In genomic region chr14:69726761-69727511, GRCh38 we compare ENCODE assay signal across 1 cellular context.
TF ChIP-seq lines count a peak whose summit lies in the region.

No MANE protein-coding gene starts in this region.

TF ChIP-seq in H1, 55 proteins besides CTCF, POLR2A, EP300 and RAD21 (continued from another document):
- no peak for TF ChIP-seq CHD1 (IDR thresholded peaks at IDR 0.05; ENCODE audit: low read depth, low read length)
- TF ChIP-seq HDAC2 (IDR thresholded peaks at IDR 0.05; ENCODE audit: borderline replicate concordance in 1 of 2, low read depth in 2 of 2, low read length in 2 of 2): no peak; a peak in 1 of 4 replicates
- TF ChIP-seq POU5F1 (IDR thresholded peaks at IDR 0.05; ENCODE audit: low read depth, low read length): 0 out of 2 replicates have a peak, but pooled peaks have one; percentile 12
- TF ChIP-seq USF2 (IDR thresholded peaks at IDR 0.05; ENCODE audit: low read length): no peak
- TF ChIP-seq BCL11A (IDR thresholded peaks at IDR 0.05; ENCODE audit: low read depth in 2 of 2, low read length in 2 of 2): no peak
- TF ChIP-seq SP4 (IDR thresholded peaks at IDR 0.05; ENCODE audit: low read length): no peak
- peak; percentile 93 for TF ChIP-seq MAX (IDR thresholded peaks at IDR 0.05)
- TF ChIP-seq E2F6 (IDR thresholded peaks at IDR 0.05): peak; percentile 78
- no peak for TF ChIP-seq SAP30 (IDR thresholded peaks at IDR 0.05; ENCODE audit: insufficient read depth, insufficient replicate concordance, low read length)
